In genomic region chr7:144245372-144245771, GRCh38 we compare ENCODE assay signal across 9 cellular contexts. TPM values are rescaled to one million over a fixed set of nuclear protein-coding genes. Genes with fewer than 3 reads are reported as not detected.
"Had no signal": no experiment of that assay in that cellular context is flagged by ENCODE, and none has a peak within 500 bp of the region (broad histone marks: within the 10 kb centered on the region; RNA-seq: fewer than 3 reads in every experiment).

No MANE protein-coding gene starts in this region.

RNA-seq across cellular contexts. Expression of gene OR2A42, which starts 6.0 kb away (rescaled TPM):
- total RNA-seq: LHCN-M2, MCF 10A, NCI-H460, OCI-LY7, PC-9, Right ventricle myocardium superior, SJSA1 had no signal
- polyA plus RNA-seq: SK-N-SH had no signal

RNA-seq across cellular contexts. Expression of gene OR2A7, which starts 19.2 kb away (rescaled TPM):
- total RNA-seq: LHCN-M2, NCI-H460, OCI-LY7, SJSA1 had no signal
- polyA plus RNA-seq: SK-N-SH had no signal

RNA-seq across cellular contexts. Expression of gene CTAGE8, which starts 23.7 kb away (rescaled TPM):
- total RNA-seq: OCI-LY7, RPMI7951, SJSA1 had no signal
- polyA plus RNA-seq: SK-N-SH had no signal

RNA-seq across cellular contexts. Expression of gene ARHGEF35, which starts 49.7 kb away (rescaled TPM):
- total RNA-seq: MCF 10A, OCI-LY7 had no signal
